Comparison of ENCODE assay signal across 9 cellular contexts in genomic region chr18:57802869-57803118, GRCh38. TPM values are rescaled to one million over a fixed set of nuclear protein-coding genes. Genes with fewer than 3 reads are reported as not detected.
DNase-seq lines count a peak whose midpoint lies in the region; ATAC-seq and TF ChIP-seq lines count a peak whose summit lies in the region.
"Had no signal": no experiment of that assay in that cellular context is flagged by ENCODE, and none has a peak within 500 bp of the region (broad histone marks: within the 10 kb centered on the region; RNA-seq: fewer than 3 reads in every experiment).

No MANE protein-coding gene starts in this region.

- no peak overlapping the region for H2AFZ ChIP-seq in fibroblast of lung (ENCODE audit: low read length)

- H3K36me3 ChIP-seq in HUES64 (ENCODE audit: insufficient read depth, low read length) (no peaks in the 10 kb centered on the region), fibroblast of lung (ENCODE audit: control insufficient read depth, insufficient read depth, low read length) (peaks cover 4% of the 10 kb centered on the region)
- H3K36me3 ChIP-seq: neutrophil had no signal

- H3K9ac ChIP-seq in HUES64 (ENCODE audit: low read depth, low read length) (0 out of 2 replicates have a peak overlapping the region, but pooled peaks have one; percentile 36), fibroblast of lung (ENCODE audit: insufficient read depth, low read length) (peak overlapping the region; percentile 66)

- DNase-seq in fibroblast of lung (ENCODE audit: low read depth in 2 of 2) (no peak), retinal pigment epithelial cell (ENCODE audit: low read depth) (no peak), SHP77 (lab: John Stamatoyannopoulos, UW) (no peak), T1000 (lab: John Stamatoyannopoulos, UW) (no peak)

- H3K4me1 ChIP-seq in HUES64 (ENCODE audit: insufficient read depth, low read length) (0 out of 2 replicates have a peak, but pooled peaks cover 5% of the 10 kb centered on the region), fibroblast of lung (ENCODE audit: control insufficient read depth, extremely low read depth, insufficient read depth, low read length) (peaks cover 18% of the 10 kb centered on the region)

- TF ChIP-seq CTCF in fibroblast of lung (conservative IDR thresholded peaks at IDR 0.05 in 1 of 2, IDR thresholded peaks at IDR 0.05 in 1 of 2; ENCODE audit: low read depth in 1 of 2, low read length in 2 of 2), result no peak
- no peak for TF ChIP-seq CTCF in retinal pigment epithelial cell (conservative IDR thresholded peaks at IDR 0.05; ENCODE audit: low read depth, low read length)

- no peak overlapping the region for H3K4me2 ChIP-seq in fibroblast of lung (ENCODE audit: extremely low read depth, insufficient read depth, low read length)

- peaks cover 3% of the 10 kb centered on the region for H4K20me1 ChIP-seq in fibroblast of lung (ENCODE audit: control insufficient read depth, extremely low read depth, insufficient read depth, low read length)

- peaks cover 73% of the 10 kb centered on the region for H3K79me2 ChIP-seq in fibroblast of lung (ENCODE audit: control insufficient read depth, insufficient read depth, low read length)

- peak; percentile 70 for ATAC-seq in GM18498 (IDR thresholded peaks at IDR 0.05; ENCODE audit: unreplicated experiment)
- no peak for ATAC-seq in HG03469 (IDR thresholded peaks at IDR 0.05; ENCODE audit: unreplicated experiment)
- ATAC-seq in GM19463 (IDR thresholded peaks at IDR 0.05; ENCODE audit: unreplicated experiment), result no peak

- H3K9me3 ChIP-seq in HUES64 (ENCODE audit: insufficient read depth, low read depth, low read length), result no peaks in the 10 kb centered on the region
- no peaks in the 10 kb centered on the region for H3K9me3 ChIP-seq in fibroblast of lung (ENCODE audit: control insufficient read depth, insufficient read depth, low read depth, low read length)
- H3K9me3 ChIP-seq: neutrophil had no signal

- H3K27ac ChIP-seq in HUES64 (ENCODE audit: low read depth, low read length) (no peak overlapping the region), fibroblast of lung (ENCODE audit: insufficient read depth, low read length) (peak overlapping the region; percentile 84)
- H3K27ac ChIP-seq: neutrophil had no signal

- under 1% methylated on average over 31 of the region's 31 CpGs for WGBS in HUES64

- H3K4me3 ChIP-seq in HUES64 (ENCODE audit: low read length) (peak overlapping the region; percentile 67), fibroblast of lung (replicated peaks in 1 of 4; ENCODE audit: control extremely low read depth in 1 of 4, insufficient read depth in 1 of 4, low read depth in 3 of 4, low read length in 4 of 4) (peak overlapping the region; percentile 74 to 99 (median 87)), retinal pigment epithelial cell (ENCODE audit: low read length) (peak overlapping the region; percentile 82)

- H3K27me3 ChIP-seq in HUES64 (ENCODE audit: insufficient read depth, low read length) (peaks cover 69% of the 10 kb centered on the region), fibroblast of lung (ENCODE audit: control insufficient read depth, insufficient read depth, low read length) (no peaks in the 10 kb centered on the region)

RNA-seq across cellular contexts. Expression of gene ATP8B1, which starts 0.3 kb away (rescaled TPM):
- 0.65 TPM for polyA plus RNA-seq in HUES64 (2013, experiment 1 of 2)
- 0.32 TPM for polyA plus RNA-seq in HUES64 (2013, experiment 2 of 2)
- 53.4 and 109 TPM in 2 replicates for total RNA-seq in fibroblast of lung
- polyA plus RNA-seq in fibroblast of lung, result 125 and 153 TPM in 2 replicates
- polyA plus RNA-seq in fibroblast of lung (2012), result 58.7 and 73.2 TPM in 2 replicates
- polyA minus RNA-seq in fibroblast of lung (ENCODE audit: low replicate concordance), result 71.4 and 106 TPM in 2 replicates
